In the genomic region with DNA sequence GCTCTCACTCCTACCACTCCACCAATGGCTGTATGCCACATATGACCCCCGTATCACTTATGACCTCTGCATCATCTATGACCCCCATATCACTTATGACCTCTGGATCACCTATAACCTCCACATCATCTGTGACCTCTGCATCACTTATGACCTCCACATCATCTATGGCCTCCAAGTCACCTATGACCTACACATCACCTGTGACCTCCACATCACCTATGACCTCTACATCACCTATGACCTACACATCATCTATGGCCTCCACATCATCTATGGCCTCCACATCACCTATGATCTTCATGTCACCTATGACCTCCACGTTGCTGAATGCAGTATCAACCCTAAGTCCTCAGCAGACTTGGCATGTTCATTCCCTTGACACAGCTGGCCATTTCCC, we compare ENCODE assay signal across 24 cellular contexts.
"Had no signal": no experiment of that assay in that cellular context is flagged by ENCODE, and none has a peak within 500 bp of the region (broad histone marks: within the 10 kb centered on the region; RNA-seq: fewer than 3 reads in every experiment).

No MANE protein-coding gene starts in this region.

- H3K27me3 ChIP-seq: neutrophil, uterus had no signal

- H3K4me3 ChIP-seq: spleen, stomach, thoracic aorta, uterus had no signal

- H3K27ac Mint-ChIP-seq: endodermal cell; naive thymus-derived CD4-positive, alpha-beta T cell; nephron progenitor cell; stimulated activated naive B cell treated with anti-CD40 and anti-IgM and Interleukin-4, amounts not matched to agents 10 μg/mL and 1 μg/mL and 100 μg/mL, for 72 hours; type B pancreatic cell had no signal

- FAIRE-seq: colon, endothelial cell of umbilical vein, kidney had no signal

- H3K4me1 Mint-ChIP-seq: endodermal cell; naive thymus-derived CD4-positive, alpha-beta T cell; stimulated activated naive B cell treated with anti-CD40 and anti-IgM and Interleukin-4, amounts not matched to agents 10 μg/mL and 1 μg/mL and 100 μg/mL, for 72 hours had no signal

- H3K27ac ChIP-seq: foreskin keratinocyte, neutrophil, spleen, stomach, thoracic aorta, uterus had no signal

- H3K36me3 Mint-ChIP-seq: naive thymus-derived CD4-positive, alpha-beta T cell; stimulated activated naive B cell treated with anti-CD40 and anti-IgM and Interleukin-4, amounts not matched to agents 10 μg/mL and 1 μg/mL and 100 μg/mL, for 72 hours; type B pancreatic cell had no signal

- DNase-seq: effector CD4-positive, alpha-beta T cell; endodermal cell; erythroblast; foreskin keratinocyte; left cardiac atrium; left ventricle myocardium superior; mesendoderm; nephron progenitor cell; stimulated activated CD4-positive, alpha-beta T cell treated with anti-CD3 and anti-CD28 coated beads, Interleukin-15, amount 100 ng/mL, for 24 hours; stimulated activated CD4-positive, alpha-beta T cell treated with anti-CD3 and anti-CD28 coated beads, Interleukin-1b, Interleukin-23, amount 100 ng/mL, for 48 hours; stimulated activated CD4-positive, alpha-beta T cell treated with anti-CD3 and anti-CD28 coated beads, Interleukin-4, amount 100 ng/mL, for 24 hours; stimulated activated naive B cell treated with anti-CD40 and anti-IgM and Interleukin-4, amounts not matched to agents 10 μg/mL and 1 μg/mL and 100 μg/mL, for 72 hours; stomach; substantia nigra had no signal

- ATAC-seq: foreskin keratinocyte; left cardiac atrium; left ventricle myocardium superior; naive thymus-derived CD4-positive, alpha-beta T cell; sciatic nerve; stimulated activated naive B cell treated with anti-CD40 and anti-IgM and Interleukin-4, amounts not matched to agents 10 μg/mL and 1 μg/mL and 100 μg/mL, for 72 hours had no signal

- H3K9me3 Mint-ChIP-seq: type B pancreatic cell had no signal

- H3K9me3 ChIP-seq: neutrophil, stomach, thoracic aorta, uterus had no signal

- H3K4me3 Mint-ChIP-seq: endodermal cell; naive thymus-derived CD4-positive, alpha-beta T cell; nephron progenitor cell; stimulated activated naive B cell treated with anti-CD40 and anti-IgM and Interleukin-4, amounts not matched to agents 10 μg/mL and 1 μg/mL and 100 μg/mL, for 72 hours; type B pancreatic cell had no signal

- H3K4me1 ChIP-seq: foreskin keratinocyte, spleen, stomach, uterus had no signal

- H3K36me3 ChIP-seq: neutrophil, spleen, stomach, thoracic aorta, uterus had no signal
